ENCODE assay signal across 8 cellular contexts in genomic region chr17:64836623-64837017, GRCh38.
DNase-seq lines count a peak whose midpoint lies in the region; ATAC-seq and TF ChIP-seq lines count a peak whose summit lies in the region.
"Not testable (repeated sequence)": the region's sequence is repeated elsewhere in the genome, so short reads cannot be mapped to it uniquely, and the experiment has no call there.

No MANE protein-coding gene starts in this region.

- not testable (repeated sequence) for H3K9me2 ChIP-seq in neural cell (ENCODE audit: insufficient read depth, low read length)

- not testable (repeated sequence) for H3K79me2 ChIP-seq in neural cell (replicated peaks; ENCODE audit: insufficient read depth, low read length)

- peak overlapping the region; percentile 71 for H3K27ac ChIP-seq in HL-60 (replicated peaks)
- peak overlapping the region; percentile 32; the same call in 1 of the 2 replicates for H3K27ac ChIP-seq in WERI-Rb-1
- peak overlapping the region; percentile 33 to 85 (median 62) for H3K27ac ChIP-seq in body of pancreas
- not testable (repeated sequence) for H3K27ac ChIP-seq in cardiac muscle cell; neural cell (ENCODE audit: low read length)
- H3K27ac ChIP-seq in thoracic aorta = peak overlapping the region; percentile 59 to 80

- H3K9me3 ChIP-seq in HAP-1; WERI-Rb-1 (ENCODE audit: severe bottlenecking); body of pancreas; cardiac muscle cell (ENCODE audit: low read depth); neural cell (ENCODE audit: low read length); thoracic aorta: not testable (repeated sequence)

- TF ChIP-seq POLR2A in body of pancreas (IDR thresholded peaks at IDR 0.05) = not testable (repeated sequence)

- peak; percentile 41 for ATAC-seq in body of pancreas
- not testable (repeated sequence) for ATAC-seq in thoracic aorta (ENCODE audit: insufficient number of reproducible peaks, low FRiP score, low read depth)

- in situ Hi-C loops in GM13977 (cut with MboI; ENCODE audit: low pct_unique_long_range_greater_than_20kb, low sequenced_read_pairs, unreplicated experiment); HAP-1 (cut with MboI; ENCODE audit: low sequenced_read_pairs): not testable (repeated sequence)

- not testable (repeated sequence) for H3K36me3 ChIP-seq in HAP-1 (replicated peaks); WERI-Rb-1; body of pancreas (replicated peaks in 1 of 2; ENCODE audit: insufficient read depth in 1 of 2, low read depth in 2 of 2); cardiac muscle cell; neural cell (ENCODE audit: insufficient read depth, low read length); thoracic aorta

- WGBS in body of pancreas, 2 donors = 1% methylated on average over 24 to 30 of the region's 32 CpGs

- TF ChIP-seq EP300 in neural cell (conservative IDR thresholded peaks at IDR 0.05; ENCODE audit: poor library complexity, severe bottlenecking) = not testable (repeated sequence)

- H4K20me1 ChIP-seq in neural cell (ENCODE audit: insufficient read depth) = not testable (repeated sequence)

- intact Hi-C loops in body of pancreas (cut with DNase I) = not testable (repeated sequence)

- H3K4me1 ChIP-seq in HAP-1; body of pancreas; cardiac muscle cell (ENCODE audit: low read depth); thoracic aorta (ENCODE audit: control insufficient read depth in 1 of 2, low read depth in 2 of 2): not testable (repeated sequence)

- peak; percentile 9 for DNase-seq in GM13977 (ENCODE audit: low spot score)
- DNase-seq in HAP-1 (ENCODE audit: low spot score in 2 of 2) = peak in 1 of 2 experiments; percentile 25
- not testable (repeated sequence) for DNase-seq in HL-60 (ENCODE audit: low read depth in 1 of 2, low spot score in 1 of 2); thoracic aorta (ENCODE audit: low spot score)
- DNase-seq in WERI-Rb-1 = peak; percentile 45
- peak in 2 of 4 donors; percentile 9 to 23 for DNase-seq in body of pancreas
- peak in 1 of 2 donors; percentile 7 for DNase-seq in cardiac muscle cell (ENCODE audit: low read depth in 1 of 2, low spot score in 1 of 2)

- not testable (repeated sequence) for H3F3A ChIP-seq in neural cell (ENCODE audit: insufficient read depth, low read length, poor library complexity, severe bottlenecking)

- H3K4me3 ChIP-seq in HAP-1 (peak overlapping the region; percentile 61), HL-60 (replicated peaks; ENCODE audit: insufficient read depth, low read length) (peak overlapping the region; percentile 68), WERI-Rb-1 (ENCODE audit: low read depth, low read length) (peak overlapping the region; percentile 59), body of pancreas (peak overlapping the region; percentile 52 to 89), cardiac muscle cell (peak overlapping the region; percentile 86), neural cell (ENCODE audit: low read length) (peak overlapping the region; percentile 67), thoracic aorta (peak overlapping the region; percentile 83)

- H2AFZ ChIP-seq in neural cell (ENCODE audit: low read depth, low read length) = peak overlapping the region; percentile 33

- TF ChIP-seq CTCF in GM13977 (IDR thresholded peaks at IDR 0.05; ENCODE audit: extremely low read depth, insufficient read depth, missing control alignments); HL-60 (IDR thresholded peaks at IDR 0.05; ENCODE audit: insufficient read depth, low read length); WERI-Rb-1 (IDR thresholded peaks at IDR 0.05; ENCODE audit: low read depth, low read length); body of pancreas (IDR thresholded peaks at IDR 0.05); cardiac muscle cell (IDR thresholded peaks at IDR 0.05; ENCODE audit: low read depth, low read length); neural cell (IDR thresholded peaks at IDR 0.05; ENCODE audit: poor library complexity, severe bottlenecking); thoracic aorta (IDR thresholded peaks at IDR 0.05): not testable (repeated sequence)

- TF ChIP-seq RAD21 in neural cell (conservative IDR thresholded peaks at IDR 0.05) = not testable (repeated sequence)

- H3K27me3 ChIP-seq in HAP-1 (ENCODE audit: low read depth); HL-60 (ENCODE audit: insufficient read depth, poor library complexity, severe bottlenecking); WERI-Rb-1 (ENCODE audit: insufficient read depth, low read depth, severe bottlenecking); body of pancreas; cardiac muscle cell; neural cell (ENCODE audit: insufficient read depth, low read depth, low read length); thoracic aorta (replicated peaks; ENCODE audit: insufficient read depth): not testable (repeated sequence)

- peak overlapping the region; percentile 62 for H3K4me2 ChIP-seq in neural cell (ENCODE audit: low read length)

- H3K9ac ChIP-seq in neural cell (ENCODE audit: low read length) = peak overlapping the region; percentile 71
